In genomic region chr11:47986742-47987141, GRCh38 we compare ENCODE assay signal across 15 cellular contexts. TPM values are rescaled to one million over a fixed set of nuclear protein-coding genes. Genes with fewer than 3 reads are reported as not detected.
DNase-seq lines count a peak whose midpoint lies in the region; ATAC-seq, FAIRE-seq and TF ChIP-seq lines count a peak whose summit lies in the region.
"Had no signal": no experiment of that assay in that cellular context is flagged by ENCODE, and none has a peak within 500 bp of the region (broad histone marks: within the 10 kb centered on the region; RNA-seq: fewer than 3 reads in every experiment).

No MANE protein-coding gene starts in this region.

- H3K27me3 ChIP-seq in HL-60 (ENCODE audit: insufficient read depth, poor library complexity, severe bottlenecking) (no peaks in the 10 kb centered on the region), GM12878 (replicated peaks in 1 of 2; ENCODE audit: control insufficient read depth in 2 of 2, insufficient read depth in 2 of 2, low read length in 1 of 2) (peaks cover 0 to 3% of the 10 kb centered on the region in 2 experiments; a peak in 1 of 4 replicates), mucosa of rectum (ENCODE audit: control insufficient read depth in 2 of 2, insufficient read depth in 2 of 2, low read length in 2 of 2) (no peaks in the 10 kb centered on the region), ovary (no peaks in the 10 kb centered on the region)
- H3K27me3 ChIP-seq: right lobe of liver had no signal

- H3K4me3 ChIP-seq in HL-60 (replicated peaks; ENCODE audit: insufficient read depth, low read length) = no peak overlapping the region
- H3K4me3 ChIP-seq in GM12878 = 0 out of 2 replicates have a peak overlapping the region, but pooled peaks have one; percentile 13
- H3K4me3 ChIP-seq in mucosa of rectum (ENCODE audit: low read length in 2 of 2) = no peak overlapping the region
- H3K4me3 ChIP-seq in ovary = no peak overlapping the region
- H3K4me3 ChIP-seq: right lobe of liver had no signal

- DNase-seq in CD14-positive monocyte (ENCODE audit: low spot score) (no peak), HL-60 (ENCODE audit: low read depth in 1 of 2, low spot score in 1 of 2) (no peak), GM12878 (ENCODE audit: low read depth, low spot score) (no peak), HTR-8/SVneo (ENCODE audit: insufficient read length, low spot score) (no peak), left cardiac atrium (no peak), ovary (no peak)
- DNase-seq: activated CD4-positive, alpha-beta T cell treated with anti-CD3 and anti-CD28 coated beads for 4 hours; right lobe of liver; stimulated activated CD4-positive, alpha-beta T cell treated with anti-CD3 and anti-CD28 coated beads, Interleukin-4, amount 100 ng/mL, for 1 hour; stimulated activated naive CD4-positive, alpha-beta T cell; SW 1271 had no signal

- H3K4me2 ChIP-seq in GM12878 (ENCODE audit: control insufficient read depth, insufficient read depth) = peak overlapping the region; percentile 91

- peak overlapping the region in 1 of 2 donors; percentile 62 for H3K4me3 Mint-ChIP-seq in CD14-positive monocyte

- intact Hi-C loops in CD14-positive monocyte (cut with micrococcal nuclease) = no loop called here
- intact Hi-C loops in GM12878 (cut with micrococcal nuclease; ENCODE audit: unreplicated experiment) = no loop called here
- intact Hi-C loops in left cardiac atrium (cut with DNase I) = no loop called here
- intact Hi-C loops in ovary (cut with DNase I) = no loop called here

- no peak for TF ChIP-seq RAD21 in GM12878 (IDR thresholded peaks at IDR 0.05; ENCODE audit: insufficient read depth, low read depth, low read length)

- H3K9me3 ChIP-seq in GM12878 (replicated peaks; ENCODE audit: control insufficient read depth, insufficient read depth, low read length) (no peaks in the 10 kb centered on the region), mucosa of rectum (ENCODE audit: control insufficient read depth in 2 of 2, low read length in 2 of 2) (no peaks in the 10 kb centered on the region), ovary (no peaks in the 10 kb centered on the region)
- H3K9me3 ChIP-seq: right lobe of liver had no signal

- in situ Hi-C loops in GM12878 (cut with MboI) = no loop called here

- no peaks in the 10 kb centered on the region for H3K9me3 Mint-ChIP-seq in CD14-positive monocyte
- H3K9me3 Mint-ChIP-seq: brain, nephron had no signal

- FAIRE-seq in GM12878 (lab: Jason Lieb, UNC) (no peak), HTR-8/SVneo (lab: Jason Lieb, UNC) (no peak)

- no TSS peak for BruUV-seq in GM12878 (replicated peaks; lab: Mats Ljungman, UMichigan)

- RAD21 ChIA-PET in GM12878 (lab: Charles Lee; ENCODE audit: unreplicated experiment) = interaction anchor here (0.8 to 1.7 kb wide), 3 partner anchors 15 to 121 kb away, joined by 3 to 4 read pairs (median 3); no protein-coding TSS in a partner anchor

- POLR2A ChIA-PET in GM12878 (lab: Charles Lee) = interaction anchor here (1.2 kb wide), 1 partner anchor 18 kb away, joined by 3 read pairs; no protein-coding TSS in a partner anchor

- H3K36me3 ChIP-seq in GM12878 (ENCODE audit: control insufficient read depth in 2 of 2, insufficient read depth in 2 of 2, low read length in 1 of 2) = no peaks in the 10 kb centered on the region
- no peaks in the 10 kb centered on the region for H3K36me3 ChIP-seq in mucosa of rectum (ENCODE audit: control insufficient read depth in 2 of 2, insufficient read depth in 2 of 2, low read length in 2 of 2)
- no peaks in the 10 kb centered on the region for H3K36me3 ChIP-seq in ovary
- H3K36me3 ChIP-seq: right lobe of liver had no signal

- no peak for TF ChIP-seq POLR2A in GM12878 (IDR thresholded peaks at IDR 0.05; ENCODE audit: low read depth, low read length)
- no peak for TF ChIP-seq POLR2A in ovary (IDR thresholded peaks at IDR 0.05)

- CTCF ChIA-PET in GM12878 (lab: Yijun Ruan, JAX) = no interaction called here

- peak overlapping the region; percentile 31 to 90 (median 81) for H3K27ac Mint-ChIP-seq in CD14-positive monocyte

- H3K9ac ChIP-seq in GM12878 (ENCODE audit: control insufficient read depth, insufficient read depth, low read length) (no peak overlapping the region), mucosa of rectum (ENCODE audit: low read depth in 1 of 2, low read length in 2 of 2) (peak overlapping the region in 1 of 2 donors; percentile 54)

- peaks cover 58% of the 10 kb centered on the region for H3K4me1 ChIP-seq in GM12878 (ENCODE audit: control insufficient read depth, insufficient read depth, low read length)
- H3K4me1 ChIP-seq in mucosa of rectum (ENCODE audit: control insufficient read depth in 2 of 2, insufficient read depth in 2 of 2, low read length in 2 of 2) = peaks cover 48 to 54% of the 10 kb centered on the region in 2 donors
- H3K4me1 ChIP-seq in ovary (ENCODE audit: insufficient read depth) = no peaks in the 10 kb centered on the region

- WGBS in GM12878 (ENCODE audit: insufficient coverage, insufficient replicate concordance, low lambda C conversion rate, missing lambda C conversion rate) = 6% methylated on average over 1 of the region's 1 CpG
- WGBS in ovary, 3 donors = 95 to 100% (median 95%) methylated on average over 1 of the region's 1 CpG

- H3K36me3 Mint-ChIP-seq in CD14-positive monocyte = peaks cover 14 to 30% of the 10 kb centered on the region in 2 donors
- H3K36me3 Mint-ChIP-seq: brain had no signal

- peaks cover 87% of the 10 kb centered on the region for H3K4me1 Mint-ChIP-seq in CD14-positive monocyte

- H3K27ac ChIP-seq in HL-60 (replicated peaks) = peak overlapping the region; percentile 65
- peak overlapping the region; percentile 90 for H3K27ac ChIP-seq in GM12878 (ENCODE audit: control insufficient read depth, insufficient read depth)
- peak overlapping the region; percentile 67 to 83 for H3K27ac ChIP-seq in mucosa of rectum (ENCODE audit: low read depth in 2 of 2, low read length in 2 of 2)
- no peak overlapping the region for H3K27ac ChIP-seq in ovary

- no peak for TF ChIP-seq EP300 in GM12878 (IDR thresholded peaks at IDR 0.05; ENCODE audit: borderline replicate concordance in 1 of 2, control insufficient read depth in 1 of 2, low read depth in 2 of 2, low read length in 2 of 2)
- TF ChIP-seq EP300 in ovary (IDR thresholded peaks at IDR 0.05) = no peak

- ATAC-seq in GM12878 = no peak
- no peak for ATAC-seq in left cardiac atrium
- ATAC-seq in GM18520 (IDR thresholded peaks at IDR 0.05; ENCODE audit: unreplicated experiment) = no peak
- ATAC-seq: right lobe of liver had no signal

- TF ChIP-seq CTCF in CD14-positive monocyte (IDR thresholded peaks at IDR 0.05) (no peak), HL-60 (IDR thresholded peaks at IDR 0.05; ENCODE audit: insufficient read depth, low read length) (no peak), GM12878 (IDR thresholded peaks at IDR 0.05 in 2 of 3, conservative IDR thresholded peaks at IDR 0.05 in 1 of 3; ENCODE audit: control insufficient read depth in 2 of 3, extremely low read depth in 1 of 3, insufficient read depth in 1 of 3, low read depth in 3 of 3, low read length in 3 of 3) (no peak), ovary (IDR thresholded peaks at IDR 0.05) (no peak)

- H3K27me3 Mint-ChIP-seq in CD14-positive monocyte (ENCODE audit: low read depth in 3 of 3) = peaks cover 0 to 1% (median 0%) of the 10 kb centered on the region in 3 donors
- H3K27me3 Mint-ChIP-seq: brain had no signal

- H2AFZ ChIP-seq in GM12878 (ENCODE audit: control insufficient read depth, low read depth, low read length) = no peak overlapping the region

- SMC1A ChIA-PET in GM12878 (lab: Charles Lee; ENCODE audit: uncharacterized antibody, unreplicated experiment) = interaction anchor here (1.1 to 1.9 kb wide), 2 partner anchors 11 to 15 kb away, joined by 5 to 6 read pairs; no protein-coding TSS in a partner anchor

- H4K20me1 ChIP-seq in GM12878 (ENCODE audit: control insufficient read depth, insufficient read depth) = no peaks in the 10 kb centered on the region

- H3K79me2 ChIP-seq in GM12878 (ENCODE audit: control insufficient read depth, insufficient read depth, low read length) = peaks cover 85% of the 10 kb centered on the region

TF ChIP-seq in GM12878, 131 proteins besides CTCF, POLR2A, EP300 and RAD21 (continues in another document):
- TF ChIP-seq ATF3 (IDR thresholded peaks at IDR 0.05; ENCODE audit: borderline replicate concordance, extremely low read depth, low read depth, low read length) (no peak), ZNF622 (IDR thresholded peaks at IDR 0.05) (no peak), HDAC2 (IDR thresholded peaks at IDR 0.05) (no peak), CHD2 (IDR thresholded peaks at IDR 0.05; ENCODE audit: borderline replicate concordance, low read depth, low read length) (no peak)

RNA-seq across cellular contexts. Expression of gene PTPRJ, which starts 6.4 kb away (rescaled TPM):
- polyA plus RNA-seq in CD14-positive monocyte (10 to 100 TPM in 1 of 2 donors, 1 to 10 TPM in 1; 10.0 to 14.6 TPM), GM12878 (2011; rRNA removed) (0.22 and 0.37 TPM in 2 replicates), GM12878 (2014; fragmentation: Illumina TruSeq; extraction: Trizol) (11.0 and 11.7 TPM in 2 replicates), GM12878 (2014; fragmentation: Nextera tagmentation; extraction: Ambion mirVana) (under 1 TPM; 0.77 to 0.91 TPM), GM12878 (2014; rRNA removed) (7.6 and 9.1 TPM in 2 replicates), GM12878 (2016; fragmentation: Nextera tagmentation; extraction: Ambion mirVana) (1 to 10 TPM; 2.1 to 5.6 TPM), ovary (1 to 10 TPM; 1.6 to 6.0 TPM)
- total RNA-seq in GM12878 (2013; cell fraction: nucleolus; rRNA removed) = 26.1 and 28.1 TPM in 2 replicates
- total RNA-seq in GM12878 (2014; rRNA removed) (10.3 and 11.6 TPM in 2 replicates), GM12878 (2014; rRNA removed; fragmentation: Illumina TruSeq; extraction: Trizol) (13.5 and 14.2 TPM in 2 replicates), GM12878 (2021) (21.0 and 22.4 TPM in 2 replicates), left cardiac atrium (1 to 10 TPM; 6.7 TPM), ovary (10 to 100 TPM in 1 of 7 donors, 1 to 10 TPM in 6; 3.3 to 16.1 (median 5.5) TPM)
- polyA plus RNA-seq in GM12878 (2011; ENCODE audit: low read depth) = 4.1 TPM
- polyA plus RNA-seq in GM12878 (2011; cell fraction: cytosol; rRNA removed) = 0.10 and 0.15 TPM in 2 replicates
- 0.15 and 0.34 TPM in 2 replicates for polyA plus RNA-seq in GM12878 (2011; cell fraction: nucleus; rRNA removed)
- 5.8 and 6.2 TPM in 2 replicates for polyA plus RNA-seq in GM12878 (2012)
- 0.15 TPM in 2 replicates for polyA minus RNA-seq in GM12878 (2011; rRNA and poly(A)+ RNA removed)
- 0.27 and 0.31 TPM in 2 replicates for polyA minus RNA-seq in GM12878 (2011; cell fraction: cytosol; rRNA and poly(A)+ RNA removed)
- polyA minus RNA-seq in GM12878 (2011; cell fraction: nucleus; rRNA and poly(A)+ RNA removed) = under 0.01 and 0.19 TPM in 2 replicates

Comparison
In these comparisons a context has a peak if more than half of its experiments do, and no peak if none do; other contexts are left out.
1. H3K27ac ChIP-seq: peak in HL-60 (single experiment), GM12878 (single experiment) and mucosa of rectum (2 of 2); none in ovary (0 of 2).